Comparison of ENCODE assay signal across 6 cellular contexts in genomic region chr1:186167096-186167668, GRCh38.
"Had no signal": no experiment of that assay in that cellular context is flagged by ENCODE, and none has a peak within 500 bp of the region (broad histone marks: within the 10 kb centered on the region; RNA-seq: fewer than 3 reads in every experiment).

No MANE protein-coding gene starts in this region.

- DNase-seq: KBM-7, KG1 had no signal

- H3K4me2 ChIP-seq: KMS-11 had no signal

- FAIRE-seq: HepG2, HTR-8/SVneo had no signal

- ATAC-seq: HepG2 had no signal

- H3K9ac ChIP-seq: KMS-11 had no signal

- H3K27ac ChIP-seq: HL-60, KMS-11 had no signal
